8 cellular contexts compared by ENCODE assay signal in genomic region chr1:227734858-227735780, GRCh38. TPM values are rescaled to one million over a fixed set of nuclear protein-coding genes. Genes with fewer than 3 reads are reported as not detected.
A peak's percentile ranks its signal among the peaks of the same experiment; 100 is the strongest.
DNase-seq lines count a peak whose midpoint lies in the region; ATAC-seq and TF ChIP-seq lines count a peak whose summit lies in the region.

JMJD4 (minus strand) TSS chr1:227735302; CDS start chr1:227735273, 29 bp downstream.
SNAP47 (plus strand) TSS chr1:227735435; CDS start chr1:227747737, 12,302 bp downstream.

- no peaks in the 10 kb centered on the region for H3K36me3 ChIP-seq in kidney epithelial cell (ENCODE audit: control insufficient read depth, insufficient read depth, low read length)

- H3K4me3 ChIP-seq in AG10803 (ENCODE audit: low read length) (peak within 1 kb of the TSS; percentile 92), kidney epithelial cell (ENCODE audit: low read depth, low read length) (peak within 1 kb of the TSS; percentile 82)

- no peaks in the 10 kb centered on the region for H3K27me3 ChIP-seq in kidney epithelial cell (ENCODE audit: control insufficient read depth, insufficient read depth, low read length)

- DNase-seq in AG10803 (ENCODE audit: low read depth) (peak; percentile 88), NCI-H460 (ENCODE audit: extremely low read depth, low read depth) (peak; percentile 91), cerebellum (ENCODE audit: low spot score) (peak; percentile 88), kidney epithelial cell (ENCODE audit: low read depth) (no peak)
- DNase-seq in activated CD4-positive, alpha-beta T cell treated with anti-CD3 and anti-CD28 coated beads for 1 hour = peak; percentile 90
- peak; percentile 94 for DNase-seq in stimulated activated CD4-positive, alpha-beta T cell treated with anti-CD3 and anti-CD28 coated beads, Interleukin-15, amount 100 ng/mL, for 24 hours

- ATAC-seq in GM19043 (IDR thresholded peaks at IDR 0.05; ENCODE audit: low read depth, unreplicated experiment) (peak; percentile 91), HG03354 (IDR thresholded peaks at IDR 0.05; ENCODE audit: poor library complexity, severe bottlenecking, unreplicated experiment) (peak; percentile 93)

- TF ChIP-seq CTCF in AG10803 (conservative IDR thresholded peaks at IDR 0.05; ENCODE audit: low read length) (no peak), kidney epithelial cell (IDR thresholded peaks at IDR 0.05; ENCODE audit: insufficient read depth, low read length, poor library complexity, severe bottlenecking) (no peak)

RNA-seq across cellular contexts. Expression of gene JMJD4, which starts in this region (rescaled TPM):
- total RNA-seq in NCI-H460 (2014; rRNA removed; shearing (Covaris generic)) = 15.9 and 22.0 TPM in 2 replicates
- 77.3 and 105 TPM in 2 replicates for polyA plus RNA-seq in NCI-H460 (2014; cell fraction: nucleus; rRNA removed)
- 12.5 TPM for total RNA-seq in cerebellum
- 25.2 and 27.7 TPM in 2 replicates for total RNA-seq in kidney epithelial cell

RNA-seq across cellular contexts. Expression of gene SNAP47, which starts in this region (rescaled TPM):
- total RNA-seq in NCI-H460 (2014; rRNA removed; shearing (Covaris generic)) = 44.1 and 47.2 TPM in 2 replicates
- polyA plus RNA-seq in NCI-H460 (2014; cell fraction: nucleus; rRNA removed) = 42.3 and 48.2 TPM in 2 replicates
- 48.2 TPM for total RNA-seq in cerebellum
- 40.2 and 47.0 TPM in 2 replicates for total RNA-seq in kidney epithelial cell
